20 cellular contexts compared by ENCODE assay signal in genomic region chr7:4226166-4226857, GRCh38.
DNase-seq lines count a peak whose midpoint lies in the region; ATAC-seq and TF ChIP-seq lines count a peak whose summit lies in the region.
"Had no signal": no experiment of that assay in that cellular context is flagged by ENCODE, and none has a peak within 500 bp of the region (broad histone marks: within the 10 kb centered on the region; RNA-seq: fewer than 3 reads in every experiment).

No MANE protein-coding gene starts in this region.

- DNase-seq in ACHN = peak; percentile 11
- DNase-seq in H9 = peak; percentile 74
- peak; percentile 2 for DNase-seq in SKM-1 treated with dmso at 0.1 percent for 144 hours (lab: John Stamatoyannopoulos, UW; ENCODE audit: unreplicated experiment)
- peak; percentile 40 for DNase-seq in left kidney (ENCODE audit: low read depth, low spot score)
- DNase-seq in GOT3 (lab: John Stamatoyannopoulos, UW) = no peak
- no peak for DNase-seq in AG20443 (ENCODE audit: low spot score)
- no peak for DNase-seq in BE2C
- DNase-seq: activated CD4-positive, alpha-beta T cell treated with anti-CD3 and anti-CD28 coated beads, Interleukin-2, amount 10 ng/mL, durations not matched to agents 7 days and 5 days; effector CD8-positive, alpha-beta T cell; gastrocnemius medialis; GDM1; left cardiac atrium; NCI-H2107; right cardiac atrium; stimulated activated CD4-positive, alpha-beta T cell treated with anti-CD3 and anti-CD28 coated beads, Interleukin-4, amount 100 ng/mL, for 24 hours; stimulated activated naive CD8-positive, alpha-beta T cell treated with anti-CD3 and anti-CD28 coated beads, Interleukin-15, Interleukin-2, amounts not matched to agents 100 U/mL and 50 U/mL, for 24 hours; T-helper 17 cell had no signal

- no peak overlapping the region for H2BK15ac ChIP-seq in H9 (ENCODE audit: low read depth, low read length)

- H3K14ac ChIP-seq in H9 (ENCODE audit: insufficient read depth, low read length) = no peak overlapping the region

- H3T11ph ChIP-seq in H9 (ENCODE audit: low read length) = no peak overlapping the region

- H2AK5ac ChIP-seq in H9 (ENCODE audit: insufficient read length, low read length) = no peak overlapping the region

- no peak overlapping the region for H3K9ac ChIP-seq in H9 (ENCODE audit: extremely low read depth, insufficient read length, low read length)
- H3K9ac ChIP-seq: BLaER1 treated with 17β-estradiol and CSF1 and Interleukin-3, amounts not matched to agents 10 nM and 100 nM had no signal

- H3K27ac Mint-ChIP-seq in H9 = no peak overlapping the region
- H3K27ac Mint-ChIP-seq: activated CD4-positive, alpha-beta T cell treated with anti-CD3 and anti-CD28 coated beads, Interleukin-2, amount 10 ng/mL, durations not matched to agents 7 days and 5 days; IgD-negative memory B cell; T-helper 17 cell had no signal

- no peak overlapping the region for H3K56ac ChIP-seq in H9 (ENCODE audit: insufficient read length, low read depth, low read length)

- TF ChIP-seq CTCF in H9 (conservative IDR thresholded peaks at IDR 0.05) (peak; percentile 77), BE2C (IDR thresholded peaks at IDR 0.05; ENCODE audit: low read depth, low read length) (no peak)

- H2BK20ac ChIP-seq in H9 (ENCODE audit: low read depth, low read length, poor library complexity, severe bottlenecking) = no peak overlapping the region

- H3K4me3 Mint-ChIP-seq in H9 = no peak overlapping the region
- H3K4me3 Mint-ChIP-seq: activated CD4-positive, alpha-beta T cell treated with anti-CD3 and anti-CD28 coated beads, Interleukin-2, amount 10 ng/mL, durations not matched to agents 7 days and 5 days; IgD-negative memory B cell; T-helper 17 cell had no signal

- H3K23me2 ChIP-seq in H9 (ENCODE audit: insufficient read length, low read depth, low read length, poor library complexity, severe bottlenecking) = no peaks in the 10 kb centered on the region

- no peak overlapping the region for H2AFZ ChIP-seq in H9 (ENCODE audit: low read length)

- no peak overlapping the region for H2BK5ac ChIP-seq in H9 (ENCODE audit: insufficient read length, low read length)

- WGBS in H9 (ENCODE audit: extremely low coverage, insufficient read length, low lambda C conversion rate) = no CpG with 5 or more reads among the region's 18 CpGs

- no peaks in the 10 kb centered on the region for H3K9me3 ChIP-seq in H9 (ENCODE audit: control insufficient read depth, low read depth, low read length)
- 0 out of 2 replicates have a peak, but pooled peaks cover 2% of the 10 kb centered on the region for H3K9me3 ChIP-seq in BE2C
- H3K9me3 ChIP-seq: gastrocnemius medialis had no signal

- H3K4me3 ChIP-seq in BE2C (ENCODE audit: low read depth, low read length) = no peak overlapping the region
- H3K4me3 ChIP-seq: BLaER1 treated with 17β-estradiol and CSF1 and Interleukin-3, amounts not matched to agents 10 nM and 100 nM; gastrocnemius medialis had no signal

- no peaks in the 10 kb centered on the region for H3K79me2 ChIP-seq in H9 (ENCODE audit: insufficient read depth, low read length)

- no peak overlapping the region for H4K5ac ChIP-seq in H9 (ENCODE audit: insufficient read length, low read depth, low read length)

- no peak overlapping the region for H4K8ac ChIP-seq in H9 (replicated peaks; ENCODE audit: insufficient read length, low read depth, low read length)

- no peak overlapping the region for H3K23ac ChIP-seq in H9 (ENCODE audit: insufficient read length, low read depth, low read length)

- no peaks in the 10 kb centered on the region for H4K20me1 ChIP-seq in H9 (ENCODE audit: control insufficient read depth, insufficient read depth, insufficient read length)
- H4K20me1 ChIP-seq: BLaER1 treated with 17β-estradiol and CSF1 and Interleukin-3, amounts not matched to agents 10 nM and 100 nM had no signal

- no peak overlapping the region for H4K91ac ChIP-seq in H9 (ENCODE audit: insufficient read length, low read depth, low read length)

- no peak overlapping the region for H2BK12ac ChIP-seq in H9 (ENCODE audit: insufficient read length, low read depth, low read length)

- no peak overlapping the region for H3K18ac ChIP-seq in H9 (ENCODE audit: insufficient read length, low read depth, low read length)

- peaks cover 0 to 5% (median 0%) of the 10 kb centered on the region in 3 experiments; a peak in 2 of 7 replicates for H3K36me3 Mint-ChIP-seq in H9 (ENCODE audit: insufficient read depth in 1 of 3, low read depth in 3 of 3)
- H3K36me3 Mint-ChIP-seq: IgD-negative memory B cell had no signal

- no peaks in the 10 kb centered on the region for H3K79me1 ChIP-seq in H9 (ENCODE audit: insufficient read depth, low read depth, low read length, poor library complexity, severe bottlenecking)

- H3K27ac ChIP-seq in H9 (ENCODE audit: insufficient read length, low read depth, low read length) = no peak overlapping the region
- H3K27ac ChIP-seq: BLaER1 treated with 17β-estradiol and CSF1 and Interleukin-3, amounts not matched to agents 10 nM and 100 nM; gastrocnemius medialis had no signal

- peaks cover under 1% of the 10 kb centered on the region for H3K27me3 Mint-ChIP-seq in H9 (ENCODE audit: low read depth)
- H3K27me3 Mint-ChIP-seq: activated CD4-positive, alpha-beta T cell treated with anti-CD3 and anti-CD28 coated beads, Interleukin-2, amount 10 ng/mL, durations not matched to agents 7 days and 5 days; IgD-negative memory B cell; T-helper 17 cell had no signal

- H3K4me2 ChIP-seq in H9 (ENCODE audit: insufficient read depth, insufficient read length, low read length) = no peak overlapping the region
- H3K4me2 ChIP-seq: BLaER1 treated with 17β-estradiol and CSF1 and Interleukin-3, amounts not matched to agents 10 nM and 100 nM had no signal

- no peak overlapping the region for H2BK120ac ChIP-seq in H9 (ENCODE audit: low read depth, low read length, poor library complexity, severe bottlenecking)

- no peak overlapping the region for H3K4ac ChIP-seq in H9 (ENCODE audit: low read depth, low read length)

- no peak for ATAC-seq in HG03196 (IDR thresholded peaks at IDR 0.05; ENCODE audit: unreplicated experiment)
- ATAC-seq: gastrocnemius medialis; left cardiac atrium; right cardiac atrium; stimulated activated naive CD8-positive, alpha-beta T cell treated with anti-CD3 and anti-CD28 coated beads, Interleukin-15, Interleukin-2, amounts not matched to agents 100 U/mL and 50 U/mL, for 24 hours; T-helper 17 cell had no signal

- H3K36me3 ChIP-seq in BE2C = no peaks in the 10 kb centered on the region
- H3K36me3 ChIP-seq: BLaER1 treated with 17β-estradiol and CSF1 and Interleukin-3, amounts not matched to agents 10 nM and 100 nM; gastrocnemius medialis had no signal

- H3K4me1 Mint-ChIP-seq in H9 = peaks cover 0 to 2% of the 10 kb centered on the region in 2 experiments; a peak in 2 of 4 replicates
- H3K4me1 Mint-ChIP-seq: activated CD4-positive, alpha-beta T cell treated with anti-CD3 and anti-CD28 coated beads, Interleukin-2, amount 10 ng/mL, durations not matched to agents 7 days and 5 days; IgD-negative memory B cell had no signal

- no peaks in the 10 kb centered on the region for H3K4me1 ChIP-seq in H9 (ENCODE audit: insufficient read depth, low read length)
- no peaks in the 10 kb centered on the region for H3K4me1 ChIP-seq in BE2C
- H3K4me1 ChIP-seq: gastrocnemius medialis had no signal

- in situ Hi-C loops in ACHN (cut with HindIII; ENCODE audit: low pct_ligation_motif_present, low pct_unique_long_range_greater_than_20kb, low sequenced_read_pairs) = no loop called here

- H3K27me3 ChIP-seq in H9 (ENCODE audit: insufficient read depth, low read length) (no peaks in the 10 kb centered on the region), BE2C (no peaks in the 10 kb centered on the region)
- H3K27me3 ChIP-seq: BLaER1 treated with 17β-estradiol and CSF1 and Interleukin-3, amounts not matched to agents 10 nM and 100 nM had no signal

- H3K9me3 Mint-ChIP-seq in H9 = no peaks in the 10 kb centered on the region
- H3K9me3 Mint-ChIP-seq: activated CD4-positive, alpha-beta T cell treated with anti-CD3 and anti-CD28 coated beads, Interleukin-2, amount 10 ng/mL, durations not matched to agents 7 days and 5 days had no signal

Comparison
In these comparisons a context has a peak if more than half of its experiments do, and no peak if none do; other contexts are left out.
1. DNase-seq: peak in ACHN (single experiment), H9 (single experiment), SKM-1 treated with dmso at 0.1 percent for 144 hours (single experiment) and left kidney (single experiment); none in GOT3 (single experiment), AG20443 (single experiment) and BE2C (single experiment).